In the genomic region with DNA sequence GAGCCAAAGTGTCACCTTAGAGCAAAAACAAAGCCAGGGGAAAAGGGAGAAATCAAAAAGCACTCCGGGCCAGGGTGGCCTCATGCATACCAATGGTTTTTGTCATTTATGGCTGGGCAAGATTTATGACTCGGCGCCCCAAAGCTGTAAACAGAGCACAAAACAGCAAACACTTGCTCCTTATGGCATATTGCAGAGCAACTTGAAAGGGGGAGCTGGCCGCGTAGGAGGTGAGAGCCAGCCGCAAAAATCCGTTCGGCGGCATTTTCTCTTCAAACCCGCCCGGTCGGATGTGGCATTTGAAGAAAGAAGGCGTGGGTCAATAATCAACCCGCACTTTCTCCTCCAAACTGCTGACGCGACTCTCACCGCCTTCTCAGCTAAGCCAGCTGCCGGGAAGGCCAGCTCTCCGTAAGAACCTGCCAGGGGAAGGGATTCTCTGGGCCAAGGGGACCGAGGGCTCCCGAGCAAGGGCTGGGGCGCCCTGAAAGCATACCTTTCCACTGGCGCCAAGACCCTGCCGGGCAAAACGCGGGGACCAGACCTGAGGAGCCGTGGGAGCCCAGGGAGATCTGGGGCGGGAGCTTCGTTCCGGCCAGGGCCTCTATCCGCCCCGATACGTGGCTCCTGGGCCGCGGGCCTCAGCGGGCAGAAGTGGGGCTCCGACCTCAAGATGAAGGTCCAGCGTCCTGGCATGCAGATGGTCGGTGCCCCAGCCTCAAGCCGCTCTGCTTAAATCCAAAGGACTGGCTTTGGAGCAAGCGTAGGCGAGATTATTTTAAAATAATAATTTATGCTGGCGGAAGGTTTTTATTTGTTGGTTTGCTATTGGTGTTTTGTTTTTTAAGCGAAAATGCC, we compare ENCODE assay signal across 8 cellular contexts. TPM values are rescaled to one million over a fixed set of nuclear protein-coding genes. Genes with fewer than 3 reads are reported as not detected.
DNase-seq lines count a peak whose midpoint lies in the region; ATAC-seq and TF ChIP-seq lines count a peak whose summit lies in the region.
"Had no signal": no experiment of that assay in that cellular context is flagged by ENCODE, and none has a peak within 500 bp of the region (broad histone marks: within the 10 kb centered on the region; RNA-seq: fewer than 3 reads in every experiment).

No MANE protein-coding gene starts in this region.

- POLR2A ChIA-PET in Panc1 (lab: Charles Lee): interaction anchor here (0.5 to 3.1 kb wide), 3 partner anchors 18 to 823 kb away, joined by 3 to 21 read pairs (median 6); partner anchors contain the start of gene HOXA1

- H3K36me3 ChIP-seq in Panc1 (ENCODE audit: control insufficient read depth, insufficient read depth, low read length) (no peaks in the 10 kb centered on the region), stomach smooth muscle (ENCODE audit: control insufficient read depth in 2 of 2, insufficient read depth in 2 of 2, low read length in 2 of 2) (peaks cover 0 to 3% of the 10 kb centered on the region in 2 donors)

- H3K4me1 ChIP-seq in Panc1 (ENCODE audit: control insufficient read depth, insufficient read depth, low read length) (peaks cover 60% of the 10 kb centered on the region), stomach smooth muscle (ENCODE audit: control insufficient read depth, insufficient read depth, low read length) (peaks cover 43% of the 10 kb centered on the region)

- no peaks in the 10 kb centered on the region for H3K27me3 ChIP-seq in Panc1 (ENCODE audit: control insufficient read depth, insufficient read depth, low read length)
- H3K27me3 ChIP-seq in stomach smooth muscle (ENCODE audit: control insufficient read depth in 1 of 2, insufficient read depth in 2 of 2, low read length in 2 of 2): no peaks in the 10 kb centered on the region

- H3K9ac ChIP-seq in stomach smooth muscle (ENCODE audit: low read length in 2 of 2): peak overlapping the region; percentile 91 to 96

- ATAC-seq in Panc1 (peak; percentile 60), GM19324 (IDR thresholded peaks at IDR 0.05; ENCODE audit: low FRiP score, unreplicated experiment) (no peak)
- ATAC-seq: activated T-cell treated with anti-CD3 and anti-CD28 coated beads, Interleukin-2, amount 50 U/mL, for 4 hours had no signal

- H3K9me3 ChIP-seq in Panc1 (ENCODE audit: control insufficient read depth, insufficient read depth, low read depth, low read length): no peaks in the 10 kb centered on the region
- H3K9me3 ChIP-seq in stomach smooth muscle (ENCODE audit: control insufficient read depth in 2 of 2, low read length in 2 of 2): no peaks in the 10 kb centered on the region

- H3K4me3 ChIP-seq in Panc1 (ENCODE audit: low read depth in 2 of 2, low read length in 2 of 2) (peak overlapping the region; percentile 60 to 92), foreskin fibroblast (ENCODE audit: low read depth in 1 of 2, low read length in 2 of 2) (no peak overlapping the region), stomach smooth muscle (ENCODE audit: low read length in 2 of 2) (peak overlapping the region; percentile 77 to 93)

- in situ Hi-C loops in Panc1 (cut with HindIII; ENCODE audit: low pct_unique_long_range_greater_than_20kb, low sequenced_read_pairs) (no loop called here), GM13977 (cut with MboI; ENCODE audit: low pct_unique_long_range_greater_than_20kb, low sequenced_read_pairs, unreplicated experiment) (no loop called here)

- BruUV-seq in Panc1 (replicated peaks; lab: Mats Ljungman, UMichigan): no TSS peak

- no peak for TF ChIP-seq CTCF in Panc1 (IDR thresholded peaks at IDR 0.05)
- no peak for TF ChIP-seq CTCF in foreskin fibroblast (IDR thresholded peaks at IDR 0.05; ENCODE audit: low read depth, low read length)
- TF ChIP-seq CTCF in GM13977 (IDR thresholded peaks at IDR 0.05; ENCODE audit: extremely low read depth, insufficient read depth, missing control alignments): no peak

- DNase-seq in Panc1 (ENCODE audit: low read depth, low spot score) (no peak), foreskin fibroblast (peak; percentile 57 to 58), NCI-H1105 (lab: John Stamatoyannopoulos, UW) (no peak), GM13977 (ENCODE audit: low spot score) (no peak)
- DNase-seq: activated T-cell treated with anti-CD3 and anti-CD28 coated beads, Interleukin-2, amount 50 U/mL, for 4 hours; stimulated activated naive CD4-positive, alpha-beta T cell had no signal

- CTCF ChIA-PET in Panc1 (lab: Charles Lee): no interaction called here

- peak overlapping the region; percentile 99 for H3K27ac ChIP-seq in Panc1 (ENCODE audit: low read length)
- peak overlapping the region; percentile 98 for H3K27ac ChIP-seq in stomach smooth muscle (ENCODE audit: low read length)

- intact Hi-C loops in Panc1 (cut with micrococcal nuclease; ENCODE audit: unreplicated experiment): no loop called here

RNA-seq across cellular contexts. Expression of gene HOXA2, which starts 12.9 kb away (rescaled TPM):
- total RNA-seq in Panc1 (2021; ENCODE audit: unreplicated experiment): 2.9 TPM
- polyA plus RNA-seq in Panc1 (2012; ENCODE audit: insufficient read length): 0.84 TPM
- total RNA-seq: activated T-cell treated with anti-CD3 and anti-CD28 coated beads, Interleukin-2, amount 50 U/mL, for 4 hours had no signal

RNA-seq across cellular contexts. Expression of gene HOXA4, which starts 15.2 kb away (rescaled TPM):
- total RNA-seq in Panc1 (2021; ENCODE audit: unreplicated experiment): 0.39 TPM
- polyA plus RNA-seq in Panc1 (2012; ENCODE audit: insufficient read length): 0.45 TPM

RNA-seq across cellular contexts. Expression of gene HOXA1, which starts 19.6 kb away (rescaled TPM):
- 8.8 TPM for total RNA-seq in Panc1 (2021; ENCODE audit: unreplicated experiment)
- 5.3 TPM for polyA plus RNA-seq in Panc1 (2012; ENCODE audit: insufficient read length)

RNA-seq across cellular contexts. Expression of gene HOXA5, which starts 28.1 kb away (rescaled TPM):
- total RNA-seq in Panc1 (2021; ENCODE audit: unreplicated experiment): 3.9 TPM
- 3.0 TPM for polyA plus RNA-seq in Panc1 (2012; ENCODE audit: insufficient read length)
- total RNA-seq: activated T-cell treated with anti-CD3 and anti-CD28 coated beads, Interleukin-2, amount 50 U/mL, for 4 hours had no signal

RNA-seq across cellular contexts. Expression of gene HOXA6, which starts 32.2 kb away (rescaled TPM):
- 3.3 TPM for total RNA-seq in Panc1 (2021; ENCODE audit: unreplicated experiment)
- 4.8 TPM for polyA plus RNA-seq in Panc1 (2012; ENCODE audit: insufficient read length)
- total RNA-seq: activated T-cell treated with anti-CD3 and anti-CD28 coated beads, Interleukin-2, amount 50 U/mL, for 4 hours had no signal

Comparison
In these comparisons a context has a peak if more than half of its experiments do, and no peak if none do; other contexts are left out.
1. DNase-seq: peak in foreskin fibroblast (2 of 2); none in Panc1 (single experiment), NCI-H1105 (single experiment) and GM13977 (single experiment).
2. H3K4me3 ChIP-seq: peak in Panc1 (2 of 2) and stomach smooth muscle (2 of 2); none in foreskin fibroblast (0 of 2).